Comparison of ENCODE assay signal across 1 cellular context in the genomic region with DNA sequence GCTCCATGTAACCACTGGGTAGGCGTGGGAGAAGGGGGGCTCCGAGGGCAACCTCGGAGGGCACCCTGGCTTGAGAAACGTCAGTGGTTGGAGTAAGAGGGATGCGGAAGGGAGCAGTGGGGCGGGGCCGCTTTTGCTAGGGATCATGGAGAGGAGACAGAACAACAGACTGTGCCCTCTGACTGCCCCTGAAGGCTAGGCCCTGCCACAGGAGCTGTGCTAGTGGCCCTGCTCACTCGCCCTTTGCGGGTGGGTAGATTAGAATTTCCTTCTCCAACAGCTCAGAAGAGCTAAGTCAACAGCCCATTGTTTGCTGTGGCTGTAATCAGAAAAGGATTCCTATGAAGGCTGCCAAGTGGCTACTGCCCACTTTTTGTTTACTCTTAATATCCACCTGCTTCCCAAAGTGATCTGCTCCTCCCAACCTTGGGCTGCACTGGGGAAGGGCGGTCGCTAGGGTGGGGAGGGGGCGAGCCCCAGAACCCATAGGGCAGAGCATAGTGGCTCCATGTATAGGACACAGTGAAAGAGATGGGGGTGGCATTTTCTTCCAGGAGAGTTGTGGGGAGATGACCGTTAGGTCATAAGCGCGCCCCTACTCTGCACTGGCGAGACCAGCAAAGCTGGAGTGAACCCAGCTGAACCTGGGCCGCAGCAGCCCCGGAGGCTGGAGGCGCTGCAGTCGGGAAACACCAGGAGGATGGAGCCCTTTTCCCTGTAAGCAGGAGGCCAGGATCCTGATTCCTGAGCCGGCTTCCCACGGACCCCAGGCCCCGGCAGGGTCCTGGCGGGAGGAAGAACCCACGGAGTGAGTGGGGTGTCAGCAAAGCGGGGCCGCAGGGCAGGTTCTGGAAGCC.
TF ChIP-seq lines count a peak whose summit lies in the region.

No MANE protein-coding gene starts in this region.

TF ChIP-seq in WTC11, 78 proteins besides CTCF, POLR2A, EP300 and RAD21 (continued from another document):
- no peak for TF ChIP-seq FOXK1 (CRISPR knock-in tag; IDR thresholded peaks at IDR 0.05)
- TF ChIP-seq, protein P1, sequence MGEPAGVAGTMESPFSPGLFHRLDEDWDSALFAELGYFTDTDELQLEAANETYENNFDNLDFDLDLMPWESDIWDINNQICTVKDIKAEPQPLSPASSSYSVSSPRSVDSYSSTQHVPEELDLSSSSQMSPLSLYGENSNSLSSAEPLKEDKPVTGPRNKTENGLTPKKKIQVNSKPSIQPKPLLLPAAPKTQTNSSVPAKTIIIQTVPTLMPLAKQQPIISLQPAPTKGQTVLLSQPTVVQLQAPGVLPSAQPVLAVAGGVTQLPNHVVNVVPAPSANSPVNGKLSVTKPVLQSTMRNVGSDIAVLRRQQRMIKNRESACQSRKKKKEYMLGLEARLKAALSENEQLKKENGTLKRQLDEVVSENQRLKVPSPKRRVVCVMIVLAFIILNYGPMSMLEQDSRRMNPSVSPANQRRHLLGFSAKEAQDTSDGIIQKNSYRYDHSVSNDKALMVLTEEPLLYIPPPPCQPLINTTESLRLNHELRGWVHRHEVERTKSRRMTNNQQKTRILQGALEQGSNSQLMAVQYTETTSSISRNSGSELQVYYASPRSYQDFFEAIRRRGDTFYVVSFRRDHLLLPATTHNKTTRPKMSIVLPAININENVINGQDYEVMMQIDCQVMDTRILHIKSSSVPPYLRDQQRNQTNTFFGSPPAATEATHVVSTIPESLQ (CRISPR knock-in tag; IDR thresholded peaks at IDR 0.05), result no peak
- TF ChIP-seq, protein P2, sequence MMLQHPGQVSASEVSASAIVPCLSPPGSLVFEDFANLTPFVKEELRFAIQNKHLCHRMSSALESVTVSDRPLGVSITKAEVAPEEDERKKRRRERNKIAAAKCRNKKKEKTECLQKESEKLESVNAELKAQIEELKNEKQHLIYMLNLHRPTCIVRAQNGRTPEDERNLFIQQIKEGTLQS (CRISPR knock-in tag; conservative IDR thresholded peaks at IDR 0.05), result no peak
- TF ChIP-seq, protein P3, sequence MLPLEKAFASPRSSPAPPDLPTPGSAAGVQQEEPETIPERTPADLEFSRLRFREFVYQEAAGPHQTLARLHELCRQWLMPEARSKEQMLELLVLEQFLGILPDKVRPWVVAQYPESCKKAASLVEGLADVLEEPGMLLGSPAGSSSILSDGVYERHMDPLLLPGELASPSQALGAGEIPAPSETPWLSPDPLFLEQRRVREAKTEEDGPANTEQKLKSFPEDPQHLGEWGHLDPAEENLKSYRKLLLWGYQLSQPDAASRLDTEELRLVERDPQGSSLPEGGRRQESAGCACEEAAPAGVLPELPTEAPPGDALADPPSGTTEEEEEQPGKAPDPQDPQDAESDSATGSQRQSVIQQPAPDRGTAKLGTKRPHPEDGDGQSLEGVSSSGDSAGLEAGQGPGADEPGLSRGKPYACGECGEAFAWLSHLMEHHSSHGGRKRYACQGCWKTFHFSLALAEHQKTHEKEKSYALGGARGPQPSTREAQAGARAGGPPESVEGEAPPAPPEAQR (CRISPR knock-in tag; IDR thresholded peaks at IDR 0.05), result no peak
- no peak for TF ChIP-seq OVOL2 (CRISPR knock-in tag; IDR thresholded peaks at IDR 0.05; ENCODE audit: borderline replicate concordance)
- TF ChIP-seq, protein P4, sequence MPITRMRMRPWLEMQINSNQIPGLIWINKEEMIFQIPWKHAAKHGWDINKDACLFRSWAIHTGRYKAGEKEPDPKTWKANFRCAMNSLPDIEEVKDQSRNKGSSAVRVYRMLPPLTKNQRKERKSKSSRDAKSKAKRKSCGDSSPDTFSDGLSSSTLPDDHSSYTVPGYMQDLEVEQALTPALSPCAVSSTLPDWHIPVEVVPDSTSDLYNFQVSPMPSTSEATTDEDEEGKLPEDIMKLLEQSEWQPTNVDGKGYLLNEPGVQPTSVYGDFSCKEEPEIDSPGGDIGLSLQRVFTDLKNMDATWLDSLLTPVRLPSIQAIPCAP (CRISPR knock-in tag; IDR thresholded peaks at IDR 0.05), result no peak
- TF ChIP-seq, protein P5, sequence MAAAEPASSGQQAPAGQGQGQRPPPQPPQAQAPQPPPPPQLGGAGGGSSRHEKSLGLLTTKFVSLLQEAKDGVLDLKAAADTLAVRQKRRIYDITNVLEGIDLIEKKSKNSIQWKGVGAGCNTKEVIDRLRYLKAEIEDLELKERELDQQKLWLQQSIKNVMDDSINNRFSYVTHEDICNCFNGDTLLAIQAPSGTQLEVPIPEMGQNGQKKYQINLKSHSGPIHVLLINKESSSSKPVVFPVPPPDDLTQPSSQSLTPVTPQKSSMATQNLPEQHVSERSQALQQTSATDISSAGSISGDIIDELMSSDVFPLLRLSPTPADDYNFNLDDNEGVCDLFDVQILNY (CRISPR knock-in tag; IDR thresholded peaks at IDR 0.05), result no peak
